8 cellular contexts compared by ENCODE assay signal in genomic region chr2:168490015-168490874, GRCh38. TPM values are rescaled to one million over a fixed set of nuclear protein-coding genes. Genes with fewer than 3 reads are reported as not detected.
DNase-seq lines count a peak whose midpoint lies in the region; ATAC-seq, FAIRE-seq and TF ChIP-seq lines count a peak whose summit lies in the region.

No MANE protein-coding gene starts in this region.

- H3K27me3 ChIP-seq in HL-60 (ENCODE audit: insufficient read depth, poor library complexity, severe bottlenecking) (no peaks in the 10 kb centered on the region), sigmoid colon (no peaks in the 10 kb centered on the region), suprapubic skin (no peaks in the 10 kb centered on the region)

- no peak for FAIRE-seq in RCC 7860 (lab: Jason Lieb, UNC)

- TF ChIP-seq EP300 in sigmoid colon (IDR thresholded peaks at IDR 0.05) (no peak), suprapubic skin (IDR thresholded peaks at IDR 0.05) (no peak)

- H3K4me1 ChIP-seq in sigmoid colon (peaks cover 0 to 8% (median 0%) of the 10 kb centered on the region in 4 donors), suprapubic skin (peaks cover 21% of the 10 kb centered on the region)

- H3K4me3 ChIP-seq in HL-60 (replicated peaks; ENCODE audit: insufficient read depth, low read length) = peak overlapping the region; percentile 38
- no peak overlapping the region for H3K4me3 ChIP-seq in sigmoid colon
- no peak overlapping the region for H3K4me3 ChIP-seq in suprapubic skin

- TF ChIP-seq CTCF in HL-60 (IDR thresholded peaks at IDR 0.05; ENCODE audit: insufficient read depth, low read length) = no peak
- TF ChIP-seq CTCF in sigmoid colon (IDR thresholded peaks at IDR 0.05) = no peak
- TF ChIP-seq CTCF in suprapubic skin (IDR thresholded peaks at IDR 0.05) = no peak

- peak overlapping the region; percentile 89 for H3K27ac ChIP-seq in HL-60 (replicated peaks)
- H3K27ac ChIP-seq in sigmoid colon = peak overlapping the region in 3 of 4 donors; percentile 28 to 45 (median 36)
- no peak overlapping the region for H3K27ac ChIP-seq in suprapubic skin

- peak; percentile 69 for DNase-seq in ELR (ENCODE audit: low read depth)
- peak; percentile 53 to 79 for DNase-seq in HL-60 (ENCODE audit: low read depth in 1 of 2, low spot score in 1 of 2)
- DNase-seq in activated CD4-positive, alpha-beta T cell treated with anti-CD3 and anti-CD28 coated beads, Interleukin-2, amount 50 U/mL, for 4 hours = peak; percentile 3 to 8
- DNase-seq in fibroblast of peridontal ligament (ENCODE audit: extremely low read depth) = peak; percentile 36
- DNase-seq in sigmoid colon = no peak
- DNase-seq in suprapubic skin (ENCODE audit: low spot score in 2 of 2) = no peak
- DNase-seq in RCC 7860 (ENCODE audit: low spot score) = no peak

- 23 to 24% methylated on average over 7 of the region's 7 CpGs for WGBS in sigmoid colon, 2 donors
- 60% methylated on average over 7 of the region's 7 CpGs for WGBS in suprapubic skin

- H3K9me3 ChIP-seq in sigmoid colon (no peaks in the 10 kb centered on the region), suprapubic skin (no peaks in the 10 kb centered on the region)

- no peaks in the 10 kb centered on the region for H3K36me3 ChIP-seq in sigmoid colon
- H3K36me3 ChIP-seq in suprapubic skin = no peaks in the 10 kb centered on the region

- intact Hi-C loops in sigmoid colon (cut with DNase I) = no loop called here

- peak; percentile 92 for ATAC-seq in GM21515 (IDR thresholded peaks at IDR 0.05; ENCODE audit: unreplicated experiment)

- TF ChIP-seq POLR2A in sigmoid colon (IDR thresholded peaks at IDR 0.05) (no peak), suprapubic skin (IDR thresholded peaks at IDR 0.05) (no peak)

RNA-seq across cellular contexts. Expression of gene CERS6, which starts 34.2 kb away (rescaled TPM):
- 10 to 100 TPM in 3 of 4 donors, 1 to 10 TPM in 1; 9.4 to 15.3 (median 12.3) TPM for total RNA-seq in sigmoid colon
- 10 to 100 TPM in 1 of 3 donors, 1 to 10 TPM in 2; 4.4 to 21.0 (median 4.8) TPM for polyA plus RNA-seq in sigmoid colon
- total RNA-seq in suprapubic skin = 10 to 100 TPM; 68.7 to 83.3 (median 77.0) TPM

Comparison
In these comparisons a context has a peak if more than half of its experiments do, and no peak if none do; other contexts are left out.
1. DNase-seq: peak in ELR (single experiment), HL-60 (2 of 2), activated CD4-positive, alpha-beta T cell treated with anti-CD3 and anti-CD28 coated beads, Interleukin-2, amount 50 U/mL, for 4 hours (2 of 2) and fibroblast of peridontal ligament (single experiment); none in sigmoid colon (single experiment), suprapubic skin (0 of 2) and RCC 7860 (single experiment).
2. RNA of gene CERS6, which starts 34.2 kb away (total RNA-seq): 68.7 to 83.3 TPM in suprapubic skin; 9.4 to 15.3 TPM in sigmoid colon; every median in the first group is over 4 times any median in the second.